9 cellular contexts compared by ENCODE assay signal in the genomic region with DNA sequence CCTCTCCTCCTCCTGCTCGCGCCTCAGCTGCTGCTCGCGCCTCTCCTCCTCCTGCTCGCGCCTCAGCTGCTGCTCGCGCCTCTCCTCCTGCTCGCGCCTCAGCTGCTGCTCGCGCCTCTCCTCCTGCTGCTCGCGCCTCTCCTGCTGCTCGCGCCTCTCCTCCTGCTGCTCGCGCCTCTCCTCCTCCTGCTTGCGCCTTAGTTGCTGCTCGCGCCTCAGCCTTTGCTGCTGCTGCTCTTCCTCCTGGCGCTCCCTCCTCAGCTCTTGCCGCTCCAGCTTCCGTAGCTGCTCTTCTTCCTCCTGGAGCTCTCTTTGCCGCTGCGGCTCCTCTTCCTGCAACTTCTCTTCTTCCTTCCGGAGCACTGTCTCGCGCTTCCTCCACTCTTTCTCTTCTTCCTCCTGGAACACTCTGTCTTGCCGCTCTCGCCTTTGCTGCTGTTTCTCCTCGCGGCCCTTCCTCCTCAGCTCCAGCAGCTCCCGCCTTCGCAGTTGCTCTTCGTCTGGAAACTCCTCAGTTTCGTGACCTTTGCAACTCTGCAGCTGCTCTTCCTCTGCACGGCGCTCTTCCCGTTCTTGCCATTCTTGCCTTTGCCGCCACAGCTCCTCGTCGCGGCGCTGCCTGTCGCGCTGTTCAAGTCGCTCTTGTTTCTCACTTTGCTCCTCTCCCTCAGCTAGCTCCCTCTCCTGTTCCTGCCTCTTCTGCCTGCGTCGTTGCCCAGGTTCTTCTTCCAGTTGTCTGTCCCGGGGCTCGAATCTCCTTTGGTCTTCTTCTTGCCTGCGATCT. TPM values are rescaled to one million over a fixed set of nuclear protein-coding genes. Genes with fewer than 3 reads are reported as not detected.
DNase-seq lines count a peak whose midpoint lies in the region; ATAC-seq, FAIRE-seq and TF ChIP-seq lines count a peak whose summit lies in the region.
"Had no signal": no experiment of that assay in that cellular context is flagged by ENCODE, and none has a peak within 500 bp of the region (broad histone marks: within the 10 kb centered on the region; RNA-seq: fewer than 3 reads in every experiment).

No MANE protein-coding gene starts in this region.

- DNase-seq in A549 (ENCODE audit: low read depth in 1 of 2, low spot score in 1 of 2) = peak in 1 of 2 experiments; percentile 36
- peak; percentile 41 for DNase-seq in EH (ENCODE audit: low read depth)
- peak; percentile 10 for DNase-seq in activated naive CD4-positive, alpha-beta T cell treated with anti-CD3 and anti-CD28 coated beads, Interleukin-2, amount 50 U/mL, for 16 hours
- DNase-seq in kidney = peak; percentile 35
- DNase-seq in HTR-8/SVneo (ENCODE audit: insufficient read length, low spot score) = no peak
- no peak for DNase-seq in sciatic nerve (ENCODE audit: low spot score)
- DNase-seq in omental fat pad (ENCODE audit: low spot score) = no peak
- DNase-seq: effector CD4-positive, alpha-beta T cell had no signal

- TF ChIP-seq RAD21 in A549 (conservative IDR thresholded peaks at IDR 0.05 in 1 of 2, IDR thresholded peaks at IDR 0.05 in 1 of 2) = no peak

- H3K36me3 ChIP-seq in kidney (ENCODE audit: control insufficient read depth in 1 of 2, insufficient read depth in 2 of 2, low read length in 2 of 2) = no peaks in the 10 kb centered on the region

- peak overlapping the region; percentile 98 for H3K4me2 ChIP-seq in A549

- peak overlapping the region; percentile 49 for H3K4me3 ChIP-seq in A549
- peak overlapping the region in 1 of 2 donors; percentile 29 for H3K4me3 ChIP-seq in kidney (ENCODE audit: low read length in 2 of 2)

- ATAC-seq in A549 (no peak), HG03571 (IDR thresholded peaks at IDR 0.05; ENCODE audit: unreplicated experiment) (no peak), sciatic nerve (no peak), omental fat pad (ENCODE audit: low FRiP score) (no peak)

- no peak for TF ChIP-seq POLR2A in A549 (IDR thresholded peaks at IDR 0.05; ENCODE audit: low read length)

- no peak for TF ChIP-seq EP300 in A549 (IDR thresholded peaks at IDR 0.05)

- WGBS in A549 (ENCODE audit: missing lambda C conversion rate) = 2% methylated on average over 42 of the region's 53 CpGs

- H3K9ac ChIP-seq in kidney (ENCODE audit: low read length in 2 of 2) = no peak overlapping the region

- TF ChIP-seq CTCF in A549 (IDR thresholded peaks at IDR 0.05) (no peak), kidney (IDR thresholded peaks at IDR 0.05; ENCODE audit: borderline replicate concordance, extremely low read depth, insufficient read depth) (no peak), omental fat pad (IDR thresholded peaks at IDR 0.05) (no peak)

- peaks cover 25% of the 10 kb centered on the region for H3K4me1 ChIP-seq in A549
- H3K4me1 ChIP-seq in kidney (ENCODE audit: control insufficient read depth in 1 of 2, insufficient read depth in 1 of 2, low read depth in 1 of 2, low read length in 2 of 2) = peaks cover 0 to 18% of the 10 kb centered on the region in 2 donors

- 0 out of 3 replicates have a peak, but pooled peaks cover 6% of the 10 kb centered on the region for H3K9me3 ChIP-seq in A549
- peaks cover 0 to 3% of the 10 kb centered on the region in 2 donors for H3K9me3 ChIP-seq in kidney (ENCODE audit: control insufficient read depth in 1 of 2, low read length in 2 of 2)

- no peak overlapping the region for H3K27ac ChIP-seq in A549
- no peak overlapping the region for H3K27ac ChIP-seq in kidney (ENCODE audit: low read depth in 2 of 2, low read length in 2 of 2)

- POLR2A ChIA-PET in A549 (lab: Yijun Ruan, JAX) = no interaction called here

- CTCF ChIA-PET in A549 (lab: Yijun Ruan, JAX) = interaction anchor here (0.7 to 10.4 kb wide), 8 partner anchors 9 to 346 kb away, joined by 3 to 89 read pairs (median 10); no protein-coding TSS in a partner anchor

- FAIRE-seq in A549 (lab: Jason Lieb, UNC) (no peak), kidney (lab: Jason Lieb, UNC) (no peak), HTR-8/SVneo (lab: Jason Lieb, UNC) (no peak)

- intact Hi-C loops in kidney (cut with DNase I) = no loop called here
- intact Hi-C loops in sciatic nerve (cut with DNase I) = no loop called here

TF ChIP-seq in A549, 52 proteins besides CTCF, POLR2A, EP300 and RAD21 (continues in another document):
- TF ChIP-seq MAZ (IDR thresholded peaks at IDR 0.05; ENCODE audit: borderline replicate concordance, low read depth, low read length) = no peak
- TF ChIP-seq CBX8 (IDR thresholded peaks at IDR 0.05) = no peak
- TF ChIP-seq, protein P1, sequence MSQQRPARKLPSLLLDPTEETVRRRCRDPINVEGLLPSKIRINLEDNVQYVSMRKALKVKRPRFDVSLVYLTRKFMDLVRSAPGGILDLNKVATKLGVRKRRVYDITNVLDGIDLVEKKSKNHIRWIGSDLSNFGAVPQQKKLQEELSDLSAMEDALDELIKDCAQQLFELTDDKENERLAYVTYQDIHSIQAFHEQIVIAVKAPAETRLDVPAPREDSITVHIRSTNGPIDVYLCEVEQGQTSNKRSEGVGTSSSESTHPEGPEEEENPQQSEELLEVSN (IDR thresholded peaks at IDR 0.05; ENCODE audit: borderline replicate concordance, low read depth) = no peak; the same call in none of the 2 replicates
- no peak for TF ChIP-seq HOXB13 (CRISPR knock-in tag; IDR thresholded peaks at IDR 0.05; ENCODE audit: low read depth)
- TF ChIP-seq CBX2 (IDR thresholded peaks at IDR 0.05; ENCODE audit: borderline replicate concordance, low read depth) = no peak
- no peak for TF ChIP-seq EHMT2 (IDR thresholded peaks at IDR 0.05; ENCODE audit: low read depth)
- no peak for TF ChIP-seq KDM5A (IDR thresholded peaks at IDR 0.05)
- TF ChIP-seq, protein P2, sequence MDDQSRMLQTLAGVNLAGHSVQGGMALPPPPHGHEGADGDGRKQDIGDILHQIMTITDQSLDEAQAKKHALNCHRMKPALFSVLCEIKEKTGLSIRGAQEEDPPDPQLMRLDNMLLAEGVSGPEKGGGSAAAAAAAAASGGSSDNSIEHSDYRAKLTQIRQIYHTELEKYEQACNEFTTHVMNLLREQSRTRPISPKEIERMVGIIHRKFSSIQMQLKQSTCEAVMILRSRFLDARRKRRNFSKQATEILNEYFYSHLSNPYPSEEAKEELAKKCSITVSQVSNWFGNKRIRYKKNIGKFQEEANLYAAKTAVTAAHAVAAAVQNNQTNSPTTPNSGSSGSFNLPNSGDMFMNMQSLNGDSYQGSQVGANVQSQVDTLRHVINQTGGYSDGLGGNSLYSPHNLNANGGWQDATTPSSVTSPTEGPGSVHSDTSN (IDR thresholded peaks at IDR 0.05) = no peak
- no peak for TF ChIP-seq HDAC2 (IDR thresholded peaks at IDR 0.05)
- no peak for TF ChIP-seq HOXA7 (CRISPR knock-in tag; IDR thresholded peaks at IDR 0.05)
- no peak for TF ChIP-seq TFCP2L1 (CRISPR knock-in tag; IDR thresholded peaks at IDR 0.05)
- no peak for TF ChIP-seq NR3C1 (IDR thresholded peaks at IDR 0.05)
- no peak for TF ChIP-seq MAFK (IDR thresholded peaks at IDR 0.05; ENCODE audit: partially characterized antibody)

RNA-seq across cellular contexts. Expression of gene TCHH, which starts 3.0 kb away (rescaled TPM):
- polyA plus RNA-seq in A549 (2011; rRNA removed) = 0.07 and 0.08 TPM in 2 replicates
- under 0.01 and 0.01 TPM in 2 replicates for polyA plus RNA-seq in A549 (2012; cell fraction: cytosol; rRNA removed)
- polyA plus RNA-seq in A549 (2012; cell fraction: nucleus; rRNA removed) = 0.02 and 0.05 TPM in 2 replicates
- 0.07 to 0.11 TPM (median 0.09 TPM) in 3 replicates for polyA plus RNA-seq in A549 (2017; fragmentation: RNase III; extraction: RNeasy Plus Mini Kit Qiagen cat#74134 plus additional on column Dnase treatment)
- polyA minus RNA-seq in A549 (2011; rRNA and poly(A)+ RNA removed) = 0.04 TPM in 1 of 2 replicates, not detected in the other
- total RNA-seq in kidney = 0.13 TPM
- not detected for polyA plus RNA-seq in kidney (ENCODE audit: insufficient read depth, low read depth, low replicate concordance)
- 0.13 TPM for total RNA-seq in sciatic nerve
- total RNA-seq in omental fat pad = 1 to 10 TPM in 2 of 4 donors, under 1 TPM in 2; 0.19 to 1.4 (median 0.86) TPM

RNA-seq across cellular contexts. Expression of gene TCHHL1, which starts 23.4 kb away (rescaled TPM):
- not detected in 2 replicates for polyA plus RNA-seq in A549 (2011; rRNA removed)
- polyA plus RNA-seq in A549 (2012; cell fraction: cytosol; rRNA removed) = not detected in 2 replicates
- not detected in 2 replicates for polyA plus RNA-seq in A549 (2012; cell fraction: nucleus; rRNA removed)
- polyA plus RNA-seq in A549 (2017; fragmentation: RNase III; extraction: RNeasy Plus Mini Kit Qiagen cat#74134 plus additional on column Dnase treatment) = not detected in 3 replicates
- polyA minus RNA-seq in A549 (2011; rRNA and poly(A)+ RNA removed) = not detected in 2 replicates
- total RNA-seq in kidney = not detected
- not detected for polyA plus RNA-seq in kidney (ENCODE audit: insufficient read depth, low read depth, low replicate concordance)
- not detected for total RNA-seq in sciatic nerve
- total RNA-seq in omental fat pad = not detected

RNA-seq across cellular contexts. Expression of gene RPTN, which starts 46.7 kb away (rescaled TPM):
- polyA plus RNA-seq in A549 (2011; rRNA removed) (0.03 TPM in 1 of 2 replicates, not detected in the other), A549 (2017; fragmentation: RNase III; extraction: RNeasy Plus Mini Kit Qiagen cat#74134 plus additional on column Dnase treatment) (not detected in 3 replicates), kidney (ENCODE audit: insufficient read depth, low read depth, low replicate concordance) (not detected)
- polyA plus RNA-seq in A549 (2012; cell fraction: cytosol; rRNA removed) = not detected in 2 replicates
- not detected in 2 replicates for polyA plus RNA-seq in A549 (2012; cell fraction: nucleus; rRNA removed)
- polyA minus RNA-seq in A549 (2011; rRNA and poly(A)+ RNA removed) = not detected in 2 replicates
- total RNA-seq in kidney (not detected), sciatic nerve (not detected), omental fat pad (not detected)

Comparison
In these comparisons a context has a peak if more than half of its experiments do, and no peak if none do; other contexts are left out.
1. DNase-seq: peak in EH (single experiment), activated naive CD4-positive, alpha-beta T cell treated with anti-CD3 and anti-CD28 coated beads, Interleukin-2, amount 50 U/mL, for 16 hours (single experiment) and kidney (single experiment); none in HTR-8/SVneo (single experiment), sciatic nerve (single experiment) and omental fat pad (single experiment).